Comparison of ENCODE assay signal across 21 cellular contexts in the genomic region with DNA sequence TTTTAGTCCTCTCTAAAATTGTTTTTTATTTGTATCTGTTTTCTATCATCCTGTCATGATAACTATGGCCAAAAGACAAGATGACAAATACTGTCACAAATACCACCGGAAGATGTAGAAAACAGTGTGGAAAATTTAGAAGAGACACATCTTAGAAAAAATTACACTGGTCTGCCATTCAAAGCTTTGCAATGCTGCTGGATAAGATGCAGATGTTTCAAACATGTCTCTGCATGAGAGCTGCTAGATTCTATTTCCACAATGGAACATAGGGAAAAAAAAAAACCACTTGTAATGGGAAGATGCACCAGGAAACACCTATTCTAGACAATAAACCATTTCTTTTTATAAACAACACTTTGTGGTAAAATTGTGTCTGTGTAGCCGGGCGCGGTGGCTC. TPM values are rescaled to one million over a fixed set of nuclear protein-coding genes. Genes with fewer than 3 reads are reported as not detected.
A peak's percentile ranks its signal among the peaks of the same experiment; 100 is the strongest.
DNase-seq lines count a peak whose midpoint lies in the region; ATAC-seq and TF ChIP-seq lines count a peak whose summit lies in the region.
"Had no signal": no experiment of that assay in that cellular context is flagged by ENCODE, and none has a peak within 500 bp of the region (broad histone marks: within the 10 kb centered on the region; RNA-seq: fewer than 3 reads in every experiment).

No MANE protein-coding gene starts in this region.

- H2AFZ ChIP-seq in GM23248 (peak overlapping the region; percentile 31), hepatocyte (no peak overlapping the region)

- H3K79me2 ChIP-seq in GM23248 (ENCODE audit: insufficient read depth) (no peaks in the 10 kb centered on the region), hepatocyte (no peaks in the 10 kb centered on the region)

- in situ Hi-C loops in GM23248 (cut with MboI) (no loop called here), gastrocnemius medialis (cut with MboI; ENCODE audit: low sequenced_read_pairs in 4 of 4) (loop anchor here in 1 of 4 donors (25.0 kb wide), 1 partner anchor 225 kb away; no protein-coding TSS in a partner anchor)

- no peak overlapping the region for H3K4me3 Mint-ChIP-seq in effector memory CD8-positive, alpha-beta T cell
- H3K4me3 Mint-ChIP-seq: CD4-positive, alpha-beta T cell; H9; IgD-negative memory B cell had no signal

- H3K4me1 Mint-ChIP-seq in effector memory CD8-positive, alpha-beta T cell (ENCODE audit: low read depth in 2 of 2): no peaks in the 10 kb centered on the region

- peak overlapping the region; percentile 9; the same call in 1 of the 2 replicates for H3K9ac ChIP-seq in GM23248
- H3K9ac ChIP-seq in adipocyte (ENCODE audit: low read length): peak overlapping the region; percentile 11

- H3K36me3 ChIP-seq in GM23248 (ENCODE audit: low read depth): no peaks in the 10 kb centered on the region
- H3K36me3 ChIP-seq in adipocyte (ENCODE audit: control insufficient read depth, insufficient read depth, low read length, severe bottlenecking): no peaks in the 10 kb centered on the region
- no peaks in the 10 kb centered on the region for H3K36me3 ChIP-seq in hepatocyte (replicated peaks; ENCODE audit: insufficient read depth, low read depth)
- no peaks in the 10 kb centered on the region for H3K36me3 ChIP-seq in gastrocnemius medialis
- H3K36me3 ChIP-seq in suprapubic skin: no peaks in the 10 kb centered on the region
- H3K36me3 ChIP-seq in gastroesophageal sphincter: no peaks in the 10 kb centered on the region

- H4K20me1 ChIP-seq in GM23248 (ENCODE audit: insufficient read depth) (no peaks in the 10 kb centered on the region), hepatocyte (ENCODE audit: insufficient read depth, poor library complexity, severe bottlenecking) (no peaks in the 10 kb centered on the region)

- peaks cover 26% of the 10 kb centered on the region for H3F3A ChIP-seq in GM23248 (ENCODE audit: insufficient read depth)

- peak overlapping the region; percentile 81 for H3K27ac ChIP-seq in GM23248
- peak overlapping the region; percentile 23 for H3K27ac ChIP-seq in hepatocyte
- peak overlapping the region; percentile 67 to 77 (median 75) for H3K27ac ChIP-seq in gastrocnemius medialis
- H3K27ac ChIP-seq in suprapubic skin: no peak overlapping the region
- H3K27ac ChIP-seq in gastroesophageal sphincter: no peak overlapping the region

- H3K4me1 ChIP-seq in GM23248 (ENCODE audit: insufficient read depth) (peaks cover 25% of the 10 kb centered on the region), adipocyte (ENCODE audit: control insufficient read depth, insufficient read depth, low read length) (peaks cover 19% of the 10 kb centered on the region), hepatocyte (ENCODE audit: insufficient read depth) (no peaks in the 10 kb centered on the region), gastrocnemius medialis (peaks cover 14 to 17% of the 10 kb centered on the region in 2 donors), suprapubic skin (peaks cover 4% of the 10 kb centered on the region), gastroesophageal sphincter (no peaks in the 10 kb centered on the region)

- WGBS in GM23248 (ENCODE audit: low coverage in 1 of 2, low lambda C conversion rate in 2 of 2, missing lambda C conversion rate in 2 of 2), 2 experiments: 76 to 80% methylated on average over 4 of the region's 4 CpGs
- WGBS in hepatocyte (ENCODE audit: low lambda C conversion rate, missing lambda C conversion rate): 92% methylated on average over 4 of the region's 4 CpGs
- 71% methylated on average over 4 of the region's 4 CpGs for WGBS in suprapubic skin
- WGBS in gastroesophageal sphincter (ENCODE audit: low coverage in 1 of 2), 2 donors: 33 to 70% methylated on average over 1 of the region's 4 CpGs

- H3K36me3 Mint-ChIP-seq in effector memory CD8-positive, alpha-beta T cell (ENCODE audit: insufficient read depth): no peaks in the 10 kb centered on the region
- H3K36me3 Mint-ChIP-seq: IgD-negative memory B cell had no signal

- no peaks in the 10 kb centered on the region for H3K27me3 Mint-ChIP-seq in effector memory CD8-positive, alpha-beta T cell
- H3K27me3 Mint-ChIP-seq: CD4-positive, alpha-beta T cell; IgD-negative memory B cell had no signal

- DNase-seq in GM23248 (peak; percentile 26), adipocyte (ENCODE audit: low read depth) (no peak), hepatocyte (ENCODE audit: low spot score) (no peak), gastrocnemius medialis (no peak), suprapubic skin (ENCODE audit: low spot score in 2 of 2) (no peak)
- no peak for DNase-seq in effector memory CD8-positive, alpha-beta T cell
- DNase-seq: CD4-positive, alpha-beta T cell; DMS153; GDM1; H9; Kasumi-1; NCI-H1092 treated with DMSO at 0.1 percent for 48 hours; NCI-H146; NCI-H2081 treated with DMSO at 0.1 percent for 48 hours; NCI-H2227 treated with DMSO at 0.1 percent for 48 hours; NCI-H510A treated with DMSO at 0.1 percent for 48 hours; NCI-H774; SHP77 treated with DMSO at 0.1 percent for 48 hours had no signal

- TF ChIP-seq POLR2A in gastrocnemius medialis (IDR thresholded peaks at IDR 0.05) (no peak), suprapubic skin (IDR thresholded peaks at IDR 0.05) (no peak), gastroesophageal sphincter (IDR thresholded peaks at IDR 0.05) (no peak)

- no peaks in the 10 kb centered on the region for H3K9me3 Mint-ChIP-seq in effector memory CD8-positive, alpha-beta T cell
- H3K9me3 Mint-ChIP-seq: CD4-positive, alpha-beta T cell; H9; IgD-negative memory B cell had no signal

- intact Hi-C loops in gastrocnemius medialis (cut with DNase I; ENCODE audit: low total_unique reads): no loop called here

- no peak overlapping the region for H3K4me3 ChIP-seq in GM23248
- peak overlapping the region; percentile 19 for H3K4me3 ChIP-seq in adipocyte (ENCODE audit: low read length)
- no peak overlapping the region for H3K4me3 ChIP-seq in hepatocyte
- no peak overlapping the region for H3K4me3 ChIP-seq in gastrocnemius medialis
- H3K4me3 ChIP-seq in suprapubic skin: no peak overlapping the region
- no peak overlapping the region for H3K4me3 ChIP-seq in gastroesophageal sphincter

- no peak for ATAC-seq in gastrocnemius medialis
- ATAC-seq in GM21723 (IDR thresholded peaks at IDR 0.05; ENCODE audit: unreplicated experiment): no peak
- no peak for ATAC-seq in gastroesophageal sphincter
- ATAC-seq in effector memory CD8-positive, alpha-beta T cell (replicated peaks): no peak

- TF ChIP-seq EP300 in suprapubic skin (IDR thresholded peaks at IDR 0.05): no peak
- TF ChIP-seq EP300 in gastroesophageal sphincter (IDR thresholded peaks at IDR 0.05): no peak

- TF ChIP-seq CTCF in hepatocyte (IDR thresholded peaks at IDR 0.05; ENCODE audit: poor library complexity): no peak
- no peak for TF ChIP-seq CTCF in gastrocnemius medialis (IDR thresholded peaks at IDR 0.05 in 4 of 5, conservative IDR thresholded peaks at IDR 0.05 in 1 of 5)
- TF ChIP-seq CTCF in suprapubic skin (IDR thresholded peaks at IDR 0.05): no peak
- TF ChIP-seq CTCF in gastroesophageal sphincter (IDR thresholded peaks at IDR 0.05): no peak

- H3K27ac Mint-ChIP-seq in effector memory CD8-positive, alpha-beta T cell: no peak overlapping the region
- H3K27ac Mint-ChIP-seq: CD4-positive, alpha-beta T cell; H9 had no signal

- no peaks in the 10 kb centered on the region for H3K9me3 ChIP-seq in GM23248 (ENCODE audit: low read depth)
- no peaks in the 10 kb centered on the region for H3K9me3 ChIP-seq in adipocyte (ENCODE audit: control insufficient read depth, low read length)
- no peaks in the 10 kb centered on the region for H3K9me3 ChIP-seq in hepatocyte (ENCODE audit: low read depth)
- H3K9me3 ChIP-seq in gastrocnemius medialis: no peaks in the 10 kb centered on the region
- H3K9me3 ChIP-seq in suprapubic skin: no peaks in the 10 kb centered on the region
- H3K9me3 ChIP-seq in gastroesophageal sphincter: no peaks in the 10 kb centered on the region

- H3K4me2 ChIP-seq in GM23248 (ENCODE audit: unreplicated experiment): no peak overlapping the region
- H3K4me2 ChIP-seq in hepatocyte: no peak overlapping the region

- H3K27me3 ChIP-seq in GM23248 (replicated peaks; ENCODE audit: insufficient read depth): no peaks in the 10 kb centered on the region
- no peaks in the 10 kb centered on the region for H3K27me3 ChIP-seq in adipocyte (replicated peaks; ENCODE audit: control insufficient read depth, insufficient read depth, low read length)
- H3K27me3 ChIP-seq in hepatocyte: no peaks in the 10 kb centered on the region
- no peaks in the 10 kb centered on the region for H3K27me3 ChIP-seq in gastrocnemius medialis
- H3K27me3 ChIP-seq in suprapubic skin: no peaks in the 10 kb centered on the region
- no peaks in the 10 kb centered on the region for H3K27me3 ChIP-seq in gastroesophageal sphincter

- H3K9me2 ChIP-seq in GM23248 (ENCODE audit: insufficient read depth) (no peaks in the 10 kb centered on the region), hepatocyte (replicated peaks; ENCODE audit: insufficient read depth) (no peaks in the 10 kb centered on the region)

RNA-seq across cellular contexts. Expression of a gene that starts 5.8 kb away (rescaled TPM):
- total RNA-seq in GM23248 (2014; rRNA removed; shearing (Covaris generic)): 9.0 and 27.0 TPM in 2 replicates
- 16.6 TPM in 2 replicates for polyA plus RNA-seq in GM23248 (2016; fragmentation: Nextera tagmentation; extraction: Ambion mirVana)
- 14.7 and 19.4 TPM in 2 replicates for total RNA-seq in hepatocyte
- 8.0 and 13.2 TPM in 2 replicates for polyA plus RNA-seq in hepatocyte
- total RNA-seq in gastrocnemius medialis: 1 to 10 TPM; 5.0 to 8.4 (median 7.3) TPM
- total RNA-seq in suprapubic skin: 10 to 100 TPM; 12.7 to 24.0 (median 18.0) TPM
- total RNA-seq in gastroesophageal sphincter: 10 to 100 TPM in 1 of 4 donors, 1 to 10 TPM in 3; 6.2 to 15.6 (median 8.5) TPM

Comparison
In these comparisons a context has a peak if more than half of its experiments do, and no peak if none do; other contexts are left out.
1. H3K27ac ChIP-seq: peak in GM23248 (single experiment), hepatocyte (single experiment) and gastrocnemius medialis (4 of 4); none in suprapubic skin (single experiment) and gastroesophageal sphincter (0 of 4).